In genomic region chr4:4837316-4837715, GRCh38 we compare ENCODE assay signal across 20 cellular contexts. TPM values are rescaled to one million over a fixed set of nuclear protein-coding genes. Genes with fewer than 3 reads are reported as not detected.
"Had no signal": no experiment of that assay in that cellular context is flagged by ENCODE, and none has a peak within 500 bp of the region (broad histone marks: within the 10 kb centered on the region; RNA-seq: fewer than 3 reads in every experiment).

No MANE protein-coding gene starts in this region.

- H3K4me3 Mint-ChIP-seq: activated CD4-positive, alpha-beta memory T cell treated with anti-CD3 and anti-CD28 coated beads, Interleukin-2, amount 10 ng/mL, durations not matched to agents 7 days and 5 days; activated naive CD4-positive, alpha-beta T cell treated with anti-CD3 and anti-CD28 coated beads, Interleukin-2, amount 50 U/mL, for 24 hours; activated T-cell treated with anti-CD3 and anti-CD28 coated beads, Interleukin-2, amount 50 U/mL, for 24 hours; dendritic cell treated with granulocyte-macrophage colony-stimulating factor and Interleukin-4, amounts not matched to agents 40 ng/mL and 50 ng/mL, for 4 days; memory B cell; natural killer cell; T-helper 17 cell had no signal

- ATAC-seq: natural killer cell, T-helper 17 cell had no signal

- H3K4me1 Mint-ChIP-seq: activated naive CD4-positive, alpha-beta T cell treated with anti-CD3 and anti-CD28 coated beads, Interleukin-2, amount 50 U/mL, for 24 hours; memory B cell had no signal

- H3K36me3 Mint-ChIP-seq: natural killer cell had no signal

- H3K9me3 Mint-ChIP-seq: natural killer cell had no signal

- DNase-seq: activated CD4-positive, alpha-beta memory T cell treated with anti-CD3 and anti-CD28 coated beads, Interleukin-2, amount 10 ng/mL, durations not matched to agents 7 days and 5 days; activated T-cell treated with anti-CD3 and anti-CD28 coated beads, Interleukin-2, amount 50 U/mL, for 24 hours; brain microvascular endothelial cell; effector memory CD4-positive, alpha-beta T cell; kidney; left ventricle myocardium inferior; natural killer cell; occipital lobe; stimulated activated CD4-positive, alpha-beta T cell treated with anti-CD3 and anti-CD28 coated beads, Interleukin-15, amount 100 ng/mL, for 24 hours; stimulated activated CD4-positive, alpha-beta T cell treated with anti-CD3 and anti-CD28 coated beads, Interleukin-4, amount 100 ng/mL, for 1 hour; stimulated activated naive CD4-positive, alpha-beta T cell treated with Interleukin-2 at 50 U/mL for 16 hours; substantia nigra; T-helper 17 cell; upper lobe of left lung had no signal

- H3K4me3 ChIP-seq: left ventricle myocardium inferior, right atrium auricular region, upper lobe of left lung had no signal

- H3K27ac ChIP-seq: brain microvascular endothelial cell, left ventricle myocardium inferior, right atrium auricular region, upper lobe of left lung, WERI-Rb-1 had no signal

- H3K27ac Mint-ChIP-seq: activated CD4-positive, alpha-beta memory T cell treated with anti-CD3 and anti-CD28 coated beads, Interleukin-2, amount 10 ng/mL, durations not matched to agents 7 days and 5 days; activated naive CD4-positive, alpha-beta T cell treated with anti-CD3 and anti-CD28 coated beads, Interleukin-2, amount 50 U/mL, for 24 hours; activated T-cell treated with anti-CD3 and anti-CD28 coated beads, Interleukin-2, amount 50 U/mL, for 24 hours; dendritic cell treated with granulocyte-macrophage colony-stimulating factor and Interleukin-4, amounts not matched to agents 40 ng/mL and 50 ng/mL, for 4 days; memory B cell; natural killer cell; progenitor cell of endocrine pancreas; T-helper 17 cell had no signal

RNA-seq across cellular contexts. Expression of gene MSX1, which starts 22.1 kb away (rescaled TPM):
- total RNA-seq: activated CD4-positive, alpha-beta memory T cell treated with anti-CD3 and anti-CD28 coated beads, Interleukin-2, amount 10 ng/mL, durations not matched to agents 7 days and 5 days; natural killer cell; T-helper 17 cell had no signal
